9 cellular contexts compared by ENCODE assay signal in genomic region chr7:99562832-99563231, GRCh38. TPM values are rescaled to one million over a fixed set of nuclear protein-coding genes. Genes with fewer than 3 reads are reported as not detected.
DNase-seq lines count a peak whose midpoint lies in the region; ATAC-seq and TF ChIP-seq lines count a peak whose summit lies in the region.
"Had no signal": no experiment of that assay in that cellular context is flagged by ENCODE, and none has a peak within 500 bp of the region (broad histone marks: within the 10 kb centered on the region; RNA-seq: fewer than 3 reads in every experiment).

No MANE protein-coding gene starts in this region.

- WGBS in spleen, 5 donors = 62 to 82% (median 76%) methylated on average over 2 of the region's 2 CpGs

- no peak overlapping the region for H3K9ac ChIP-seq in MM.1S (ENCODE audit: low read length)

- H3K36me3 Mint-ChIP-seq in Calu3 (ENCODE audit: insufficient read depth, unreplicated experiment) = no peaks in the 10 kb centered on the region
- peaks cover 38% of the 10 kb centered on the region for H3K36me3 Mint-ChIP-seq in natural killer cell treated with Interleukin-12 subunit alpha and Interleukin-12 subunit beta and Interleukin-15 and Interleukin-18, amount 100 ng/mL, for 72 hours

- POLR2A ChIA-PET in Panc1 (lab: Charles Lee) = no interaction called here

- no peaks in the 10 kb centered on the region for H3K9me3 Mint-ChIP-seq in Calu3 (ENCODE audit: low read depth, unreplicated experiment)
- H3K9me3 Mint-ChIP-seq in natural killer cell treated with Interleukin-12 subunit alpha and Interleukin-12 subunit beta and Interleukin-15 and Interleukin-18, amount 100 ng/mL, for 72 hours = no peaks in the 10 kb centered on the region

- H3K9me2 ChIP-seq in MM.1S (replicated peaks; ENCODE audit: insufficient read depth, low read length) = no peaks in the 10 kb centered on the region

- TF ChIP-seq CTCF in Calu3 (IDR thresholded peaks at IDR 0.05; ENCODE audit: unreplicated experiment) (no peak), Panc1 (IDR thresholded peaks at IDR 0.05) (no peak), spleen (IDR thresholded peaks at IDR 0.05 in 8 of 11, conservative IDR thresholded peaks at IDR 0.05 in 3 of 11) (no peak), MM.1S (IDR thresholded peaks at IDR 0.05; ENCODE audit: low read length) (no peak)

- intact Hi-C loops in Calu3 (cut with micrococcal nuclease; ENCODE audit: unreplicated experiment) (no loop called here), Panc1 (cut with micrococcal nuclease; ENCODE audit: unreplicated experiment) (no loop called here), spleen (cut with DNase I; ENCODE audit: low total_unique reads) (no loop called here)

- H3K4me3 ChIP-seq in Panc1 (ENCODE audit: low read depth in 2 of 2, low read length in 2 of 2) (peak overlapping the region in 1 of 2 experiments; percentile 1; a peak in 1 of 4 replicates), spleen (no peak overlapping the region), MM.1S (ENCODE audit: low read length) (no peak overlapping the region)

- no peaks in the 10 kb centered on the region for H3K27me3 ChIP-seq in Panc1 (ENCODE audit: control insufficient read depth, insufficient read depth, low read length)
- H3K27me3 ChIP-seq in spleen (replicated peaks in 1 of 7) = no peaks in the 10 kb centered on the region
- no peaks in the 10 kb centered on the region for H3K27me3 ChIP-seq in MM.1S (replicated peaks; ENCODE audit: insufficient read depth, low read length)

- H3K27ac Mint-ChIP-seq in Calu3 (ENCODE audit: unreplicated experiment) = peak overlapping the region; percentile 75
- H3K27ac Mint-ChIP-seq in natural killer cell treated with Interleukin-12 subunit alpha and Interleukin-12 subunit beta and Interleukin-15 and Interleukin-18, amount 100 ng/mL, for 72 hours = peak overlapping the region; percentile 20 to 70

- H2AFZ ChIP-seq in MM.1S (ENCODE audit: low read length) = no peak overlapping the region

- H3K4me1 ChIP-seq in Panc1 (ENCODE audit: control insufficient read depth, insufficient read depth, low read length) = peaks cover 25% of the 10 kb centered on the region
- H3K4me1 ChIP-seq in spleen = peaks cover 7 to 50% (median 27%) of the 10 kb centered on the region in 6 donors
- no peaks in the 10 kb centered on the region for H3K4me1 ChIP-seq in MM.1S (ENCODE audit: low read length)

- in situ Hi-C loops in Panc1 (cut with HindIII; ENCODE audit: low pct_unique_long_range_greater_than_20kb, low sequenced_read_pairs) = no loop called here

- H3K36me3 ChIP-seq in Panc1 (ENCODE audit: control insufficient read depth, insufficient read depth, low read length) = peaks cover 37% of the 10 kb centered on the region
- H3K36me3 ChIP-seq in spleen = peaks cover 0 to 78% (median 64%) of the 10 kb centered on the region in 6 donors
- no peaks in the 10 kb centered on the region for H3K36me3 ChIP-seq in MM.1S (replicated peaks; ENCODE audit: insufficient read depth, low read length)

- no peaks in the 10 kb centered on the region for H4K20me1 ChIP-seq in MM.1S (ENCODE audit: insufficient read depth, low read length)

- peak overlapping the region; percentile 13 for H3K4me3 Mint-ChIP-seq in Calu3 (ENCODE audit: low read depth, unreplicated experiment)
- H3K4me3 Mint-ChIP-seq in natural killer cell treated with Interleukin-12 subunit alpha and Interleukin-12 subunit beta and Interleukin-15 and Interleukin-18, amount 100 ng/mL, for 72 hours = peak overlapping the region; percentile 45

- no TSS peak for BruUV-seq in Calu3 (replicated peaks; lab: Mats Ljungman, UMichigan)
- no TSS peak for BruUV-seq in Panc1 (replicated peaks; lab: Mats Ljungman, UMichigan)

- DNase-seq in Calu3 (peak; percentile 72), Panc1 (ENCODE audit: low read depth, low spot score) (peak; percentile 99), brain pericyte (ENCODE audit: low read depth, low spot score) (peak; percentile 81), NCI-H526 treated with DMSO at 0.1 percent for 48 hours (lab: John Stamatoyannopoulos, UW) (no peak), spleen (no peak), GM19238 (ENCODE audit: insufficient read length, low spot score) (no peak), MM.1S (no peak)
- DNase-seq in natural killer cell treated with Interleukin-12 subunit alpha and Interleukin-12 subunit beta and Interleukin-15 and Interleukin-18, amount 100 ng/mL, for 72 hours (ENCODE audit: low spot score) = no peak
- DNase-seq: left cardiac atrium had no signal

- no peaks in the 10 kb centered on the region for H3K9me3 ChIP-seq in Panc1 (ENCODE audit: control insufficient read depth, insufficient read depth, low read depth, low read length)
- no peaks in the 10 kb centered on the region for H3K9me3 ChIP-seq in spleen
- no peaks in the 10 kb centered on the region for H3K9me3 ChIP-seq in MM.1S (replicated peaks; ENCODE audit: insufficient read depth, low read length)

- ATAC-seq in Panc1 = peak; percentile 78
- peak in 1 of 2 donors; percentile 39 for ATAC-seq in natural killer cell treated with Interleukin-12 subunit alpha and Interleukin-12 subunit beta and Interleukin-15 and Interleukin-18, amount 100 ng/mL, for 72 hours

- no peak overlapping the region for H3K4me2 ChIP-seq in MM.1S (ENCODE audit: low read depth, low read length)

- no peak for TF ChIP-seq POLR2A in spleen (IDR thresholded peaks at IDR 0.05)

- peaks cover 25% of the 10 kb centered on the region for H3K4me1 Mint-ChIP-seq in Calu3 (ENCODE audit: low read depth, unreplicated experiment)
- H3K4me1 Mint-ChIP-seq in natural killer cell treated with Interleukin-12 subunit alpha and Interleukin-12 subunit beta and Interleukin-15 and Interleukin-18, amount 100 ng/mL, for 72 hours (ENCODE audit: low read depth in 2 of 2) = peaks cover 42 to 46% of the 10 kb centered on the region in 2 donors

- peaks cover 5% of the 10 kb centered on the region; the same call in 1 of the 2 replicates for H3F3A ChIP-seq in MM.1S (ENCODE audit: insufficient read depth, low read length)

- H3K27ac ChIP-seq in Panc1 (ENCODE audit: low read length) (peak overlapping the region; percentile 74), spleen (no peak overlapping the region), MM.1S (ENCODE audit: low read length) (no peak overlapping the region)

- no peaks in the 10 kb centered on the region for H3K27me3 Mint-ChIP-seq in Calu3 (ENCODE audit: unreplicated experiment)
- no peaks in the 10 kb centered on the region for H3K27me3 Mint-ChIP-seq in natural killer cell treated with Interleukin-12 subunit alpha and Interleukin-12 subunit beta and Interleukin-15 and Interleukin-18, amount 100 ng/mL, for 72 hours

- no peaks in the 10 kb centered on the region for H3K79me2 ChIP-seq in MM.1S (ENCODE audit: low read length)

- CTCF ChIA-PET in Calu3 (lab: Charles Lee) = interaction anchor here (0.6 kb wide), 1 partner anchor 737 kb away, joined by 10 read pairs; no protein-coding TSS in a partner anchor
- CTCF ChIA-PET in Panc1 (lab: Charles Lee) = no interaction called here

RNA-seq across cellular contexts. Expression of gene ZNF655, which starts 4.4 kb away (rescaled TPM):
- not detected in 2 replicates for total RNA-seq in Calu3 (2022)
- total RNA-seq in Panc1 (2021; ENCODE audit: unreplicated experiment) = 54.9 TPM
- polyA plus RNA-seq in Panc1 (2012; ENCODE audit: insufficient read length) = 48.4 TPM
- total RNA-seq in natural killer cell treated with Interleukin-12 subunit alpha and Interleukin-12 subunit beta and Interleukin-15 and Interleukin-18, amount 100 ng/mL, for 72 hours = 100 to 1,000 TPM; 111 to 115 TPM
- 100 to 1,000 TPM in 3 of 7 donors, 10 to 100 TPM in 4; 70.9 to 176 (median 98.2) TPM for total RNA-seq in spleen
- 10 to 100 TPM; 34.5 to 56.1 (median 49.8) TPM for polyA plus RNA-seq in spleen

RNA-seq across cellular contexts. Expression of gene FAM200A, which starts 10.9 kb away (rescaled TPM):
- total RNA-seq in Calu3 (2022) (3.9 and 4.1 TPM in 2 replicates), Panc1 (2021; ENCODE audit: unreplicated experiment) (4.6 TPM), spleen (1 to 10 TPM; 5.3 to 9.2 (median 6.1) TPM)
- 3.5 TPM for polyA plus RNA-seq in Panc1 (2012; ENCODE audit: insufficient read length)
- total RNA-seq in natural killer cell treated with Interleukin-12 subunit alpha and Interleukin-12 subunit beta and Interleukin-15 and Interleukin-18, amount 100 ng/mL, for 72 hours = 1 to 10 TPM; 2.7 to 4.3 TPM
- 1 to 10 TPM; 4.9 to 5.5 (median 5.0) TPM for polyA plus RNA-seq in spleen

RNA-seq across cellular contexts. Expression of gene TMEM225B, which starts 35.2 kb away (rescaled TPM):
- total RNA-seq in Calu3 (2022) = not detected in 2 replicates
- 0.31 TPM for total RNA-seq in Panc1 (2021; ENCODE audit: unreplicated experiment)
- 0.64 TPM for polyA plus RNA-seq in Panc1 (2012; ENCODE audit: insufficient read length)
- 1 to 10 TPM in 1 of 2 donors, under 1 TPM in 1; 0.78 to 1.1 TPM for total RNA-seq in natural killer cell treated with Interleukin-12 subunit alpha and Interleukin-12 subunit beta and Interleukin-15 and Interleukin-18, amount 100 ng/mL, for 72 hours
- 1 to 10 TPM in 2 of 7 donors, under 1 TPM in 3, not detected in 2; 0.43 to 1.4 (median 0.77) TPM for total RNA-seq in spleen
- 1 to 10 TPM in 2 of 3 donors, under 1 TPM in 1; 0.91 to 1.6 (median 1.3) TPM for polyA plus RNA-seq in spleen

RNA-seq across cellular contexts. Expression of gene ZSCAN25, which starts 53.9 kb away (rescaled TPM):
- total RNA-seq in Calu3 (2022) = 12.9 and 13.5 TPM in 2 replicates
- 14.8 TPM for total RNA-seq in Panc1 (2021; ENCODE audit: unreplicated experiment)
- polyA plus RNA-seq in Panc1 (2012; ENCODE audit: insufficient read length) = 9.6 TPM
- total RNA-seq in natural killer cell treated with Interleukin-12 subunit alpha and Interleukin-12 subunit beta and Interleukin-15 and Interleukin-18, amount 100 ng/mL, for 72 hours = 10 to 100 TPM; 26.5 to 33.3 TPM
- 10 to 100 TPM; 18.7 to 30.8 (median 26.4) TPM for total RNA-seq in spleen
- polyA plus RNA-seq in spleen = 1 to 10 TPM; 3.8 to 7.2 (median 4.2) TPM

RNA-seq across cellular contexts. Expression of gene ZKSCAN5, which starts 58.4 kb away (rescaled TPM):
- total RNA-seq in Calu3 (2022) (6.1 and 6.6 TPM in 2 replicates), Panc1 (2021; ENCODE audit: unreplicated experiment) (17.5 TPM), spleen (10 to 100 TPM in 3 of 7 donors, 1 to 10 TPM in 4; 7.5 to 12.2 (median 9.2) TPM)
- 13.7 TPM for polyA plus RNA-seq in Panc1 (2012; ENCODE audit: insufficient read length)
- 10 to 100 TPM; 11.5 to 13.3 TPM for total RNA-seq in natural killer cell treated with Interleukin-12 subunit alpha and Interleukin-12 subunit beta and Interleukin-15 and Interleukin-18, amount 100 ng/mL, for 72 hours
- polyA plus RNA-seq in spleen = 1 to 10 TPM; 2.9 to 3.6 (median 3.0) TPM

Comparison
In these comparisons a context has a peak if more than half of its experiments do, and no peak if none do; other contexts are left out.
1. DNase-seq: peak in Calu3 (single experiment), Panc1 (single experiment) and brain pericyte (single experiment); none in natural killer cell treated with Interleukin-12 subunit alpha and Interleukin-12 subunit beta and Interleukin-15 and Interleukin-18, amount 100 ng/mL, for 72 hours (single experiment), NCI-H526 treated with DMSO at 0.1 percent for 48 hours (single experiment), spleen (single experiment), GM19238 (single experiment) and MM.1S (single experiment).
2. RNA of gene ZNF655, which starts 4.4 kb away (total RNA-seq): 111 to 115 TPM in natural killer cell treated with Interleukin-12 subunit alpha and Interleukin-12 subunit beta and Interleukin-15 and Interleukin-18, amount 100 ng/mL, for 72 hours, 70.9 to 176 TPM in spleen and 54.9 TPM in Panc1 (single experiment); not detected in Calu3; every median in the first group is over 10 times any median in the second.